Comparison of ENCODE assay signal across 8 cellular contexts in genomic region chr7:23106491-23106800, GRCh38. TPM values are rescaled to one million over a fixed set of nuclear protein-coding genes. Genes with fewer than 3 reads are reported as not detected.
DNase-seq lines count a peak whose midpoint lies in the region; ATAC-seq and TF ChIP-seq lines count a peak whose summit lies in the region.

No MANE protein-coding gene starts in this region.

- no peak for TF ChIP-seq POLR2A in testis (IDR thresholded peaks at IDR 0.05)

- TF ChIP-seq CTCF in choroid plexus epithelial cell (conservative IDR thresholded peaks at IDR 0.05; ENCODE audit: low read depth, low read length) (no peak), lung (IDR thresholded peaks at IDR 0.05; ENCODE audit: control extremely low read depth, extremely low read depth) (no peak), testis (IDR thresholded peaks at IDR 0.05) (no peak)

- peak; percentile 9 for ATAC-seq in HG02852 (IDR thresholded peaks at IDR 0.05; ENCODE audit: unreplicated experiment)
- ATAC-seq in lung (ENCODE audit: insufficient read depth, low FRiP score): peak; percentile 2

- H3K27me3 ChIP-seq in NT2/D1 (ENCODE audit: insufficient read depth, insufficient read length) (no peaks in the 10 kb centered on the region), lung (ENCODE audit: control insufficient read depth, insufficient read depth) (no peaks in the 10 kb centered on the region), testis (no peaks in the 10 kb centered on the region)

- 0 to 1% methylated on average over 11 of the region's 11 CpGs for WGBS in lung, 2 donors
- WGBS in testis, 2 donors: 1% methylated on average over 11 of the region's 11 CpGs

- DNase-seq in SKM-1 treated with dmso at 0.1 percent for 144 hours (lab: John Stamatoyannopoulos, UW; ENCODE audit: unreplicated experiment) (peak; percentile 52), SKM-1 (lab: John Stamatoyannopoulos, UW; ENCODE audit: unreplicated experiment) (no peak), NT2/D1 (ENCODE audit: low read depth, low spot score) (no peak), choroid plexus epithelial cell (ENCODE audit: low read depth) (no peak), lung (ENCODE audit: low spot score) (no peak), testis (peak; percentile 75), AG08396 (ENCODE audit: low spot score) (no peak)

- H3K9ac ChIP-seq in NT2/D1 (ENCODE audit: insufficient read length, low read depth): peak overlapping the region; percentile 94

- H3K4me1 ChIP-seq in NT2/D1 (ENCODE audit: insufficient read depth, insufficient read length): no peaks in the 10 kb centered on the region
- H3K4me1 ChIP-seq in lung (ENCODE audit: control insufficient read depth in 2 of 2, insufficient read depth in 2 of 2, low read length in 2 of 2): peaks cover 0 to 12% of the 10 kb centered on the region in 2 donors
- peaks cover 6% of the 10 kb centered on the region for H3K4me1 ChIP-seq in testis

- H3K36me3 ChIP-seq in NT2/D1 (ENCODE audit: insufficient read depth, insufficient read length, low read length): peaks cover 6% of the 10 kb centered on the region
- no peaks in the 10 kb centered on the region for H3K36me3 ChIP-seq in lung (ENCODE audit: control insufficient read depth in 2 of 2, insufficient read depth in 2 of 2, low read length in 2 of 2)
- no peaks in the 10 kb centered on the region for H3K36me3 ChIP-seq in testis (ENCODE audit: low read depth, missing control alignments)

- intact Hi-C loops in testis (cut with DNase I; ENCODE audit: low total_unique reads): loop anchor here (10.0 kb wide), 1 partner anchor 78 kb away; the partner anchor contains the start of gene NUP42

- H3K4me3 ChIP-seq in NT2/D1 (ENCODE audit: insufficient read length, low read depth) (peak overlapping the region; percentile 88), choroid plexus epithelial cell (ENCODE audit: low read depth, low read length) (peak overlapping the region; percentile 97), lung (peak overlapping the region; percentile 69), testis (peak overlapping the region; percentile 89 to 98)

- H3K27ac ChIP-seq in lung (ENCODE audit: low read depth in 1 of 2, low read length in 1 of 2) (peak overlapping the region; percentile 88 to 90), testis (peak overlapping the region; percentile 92 to 95)

- H3K9me3 ChIP-seq in NT2/D1 (ENCODE audit: insufficient read depth, low read length) (peaks cover 14% of the 10 kb centered on the region), lung (ENCODE audit: control insufficient read depth in 2 of 2, insufficient read depth in 1 of 2, low read length in 1 of 2) (no peaks in the 10 kb centered on the region), testis (no peaks in the 10 kb centered on the region)

RNA-seq across cellular contexts. Expression of gene KLHL7, which starts 0.9 kb away (rescaled TPM):
- total RNA-seq in lung (10 to 100 TPM; 20.9 to 38.1 TPM), testis (100 to 1,000 TPM in 1 of 2 donors, 10 to 100 TPM in 1; 85.3 to 135 TPM)
- polyA plus RNA-seq in lung (10 to 100 TPM; 11.5 to 14.3 TPM), testis (ENCODE audit: insufficient read depth, low read depth, low replicate concordance) (113 TPM)

Comparison
In these comparisons a context has a peak if more than half of its experiments do, and no peak if none do; other contexts are left out.
1. DNase-seq: peak in SKM-1 treated with dmso at 0.1 percent for 144 hours (single experiment) and testis (single experiment); none in SKM-1 (single experiment), NT2/D1 (single experiment), choroid plexus epithelial cell (single experiment), lung (single experiment) and AG08396 (single experiment).
2. Peak in every context shown above with its lines, with median percentiles within 50 percentile points of each other: H3K4me3 ChIP-seq.